Comparison of ENCODE assay signal across 22 cellular contexts in the genomic region with DNA sequence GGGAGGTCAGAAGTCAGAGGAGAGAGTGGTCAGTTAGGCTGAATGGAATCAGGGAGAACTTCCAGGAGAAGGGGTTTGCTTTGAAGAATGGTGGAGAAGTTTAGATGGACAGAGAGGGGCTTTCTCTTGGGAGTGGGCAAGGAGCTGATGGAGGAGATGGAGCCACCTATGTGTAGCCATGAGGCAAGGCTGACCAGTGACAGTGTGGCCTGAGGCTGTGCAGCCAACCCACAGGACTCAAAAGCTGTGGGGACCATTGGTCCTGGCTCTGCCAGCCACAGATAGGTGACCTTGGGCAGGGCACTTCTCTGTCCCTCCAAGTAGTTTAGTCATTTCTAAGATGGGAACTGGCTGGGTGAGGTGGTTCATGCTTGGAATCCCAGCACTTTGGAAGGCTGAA. TPM values are rescaled to one million over a fixed set of nuclear protein-coding genes. Genes with fewer than 3 reads are reported as not detected.
DNase-seq lines count a peak whose midpoint lies in the region; ATAC-seq and TF ChIP-seq lines count a peak whose summit lies in the region.
"Had no signal": no experiment of that assay in that cellular context is flagged by ENCODE, and none has a peak within 500 bp of the region (broad histone marks: within the 10 kb centered on the region; RNA-seq: fewer than 3 reads in every experiment).

No MANE protein-coding gene starts in this region.

- peak; percentile 55 for DNase-seq in activated effector memory CD4-positive, alpha-beta T cell treated with anti-CD3 and anti-CD28 coated beads, Interleukin-2, amount 50 U/mL, for 16 hours
- DNase-seq in activated effector memory CD4-positive, alpha-beta T cell treated with Interleukin-2 at 50 U/mL for 16 hours = no peak
- DNase-seq in iPS-NIHi11 (ENCODE audit: low spot score) = peak; percentile 1
- DNase-seq in posterior vena cava (ENCODE audit: low spot score) = no peak
- DNase-seq in NCI-H524 (lab: John Stamatoyannopoulos, UW) = no peak
- no peak for DNase-seq in mesendoderm
- DNase-seq: DMS153; EL; HCEC 1CT; KG1; NCI-H1092; NCI-H2107; NCI-H226; NK-92 treated with Interleukin-12 subunit alpha and Interleukin-12 subunit beta, amount 100 ng/mL, for 24 hours; OCI-M1; RPMI8226 had no signal

- no peak overlapping the region for H4K8ac ChIP-seq in mesendoderm (ENCODE audit: low read depth, low read length)

- H2AFZ ChIP-seq in parathyroid adenoma = peak overlapping the region; percentile 63

- no peak overlapping the region for H3K4me2 ChIP-seq in parathyroid adenoma (ENCODE audit: low read length)
- H3K4me2 ChIP-seq in mesendoderm (ENCODE audit: low read length) = no peak overlapping the region

- H3K18ac ChIP-seq in mesendoderm (ENCODE audit: low read length) = no peak overlapping the region

- TF ChIP-seq CTCF in parathyroid adenoma (IDR thresholded peaks at IDR 0.05) = no peak

- H3K79me1 ChIP-seq in mesendoderm (ENCODE audit: low read length) = no peaks in the 10 kb centered on the region

- no peak overlapping the region for H2BK120ac ChIP-seq in mesendoderm (ENCODE audit: low read depth, low read length)

- ATAC-seq in HG02610 (IDR thresholded peaks at IDR 0.05; ENCODE audit: unreplicated experiment) = no peak

- H3K79me2 ChIP-seq in parathyroid adenoma (no peaks in the 10 kb centered on the region), mesendoderm (ENCODE audit: control insufficient read depth, insufficient read depth, low read length) (no peaks in the 10 kb centered on the region)

- H3K4ac ChIP-seq in mesendoderm (ENCODE audit: low read depth, low read length) = no peak overlapping the region

- H3K23ac ChIP-seq in mesendoderm (ENCODE audit: low read length) = no peak overlapping the region

- H3K9me3 ChIP-seq in parathyroid adenoma (ENCODE audit: control insufficient read depth, low read length) = no peaks in the 10 kb centered on the region
- H3K9me3 ChIP-seq: SJSA1 had no signal

- H3K9ac ChIP-seq in parathyroid adenoma (no peak overlapping the region), mesendoderm (ENCODE audit: low read length) (no peak overlapping the region)

- H4K5ac ChIP-seq in mesendoderm (ENCODE audit: low read length) = no peak overlapping the region

- no peaks in the 10 kb centered on the region for H3K27me3 ChIP-seq in parathyroid adenoma (ENCODE audit: control insufficient read depth, insufficient read depth, low read length)
- no peaks in the 10 kb centered on the region for H3K27me3 ChIP-seq in mesendoderm (ENCODE audit: insufficient read depth, low read length, poor library complexity)

- H2BK5ac ChIP-seq in mesendoderm (ENCODE audit: low read length) = no peak overlapping the region

- H2AK5ac ChIP-seq in mesendoderm (ENCODE audit: low read length) = no peak overlapping the region

- H3K4me1 ChIP-seq in parathyroid adenoma = peaks cover 15% of the 10 kb centered on the region
- no peaks in the 10 kb centered on the region for H3K4me1 ChIP-seq in mesendoderm (ENCODE audit: control insufficient read depth, low read depth, low read length)

- H3K4me3 ChIP-seq in parathyroid adenoma (ENCODE audit: low read depth, low read length) (no peak overlapping the region), mesendoderm (ENCODE audit: low read length) (no peak overlapping the region)
- H3K4me3 ChIP-seq: SJSA1 had no signal

- H3K27ac ChIP-seq in parathyroid adenoma (no peak overlapping the region), mesendoderm (ENCODE audit: low read depth, low read length) (no peak overlapping the region)
- H3K27ac ChIP-seq: C4-2B, SJSA1 had no signal

- no peak overlapping the region for H3K56ac ChIP-seq in mesendoderm (ENCODE audit: low read length)

- intact Hi-C loops in posterior vena cava (cut with DNase I) = no loop called here

- H2BK15ac ChIP-seq in mesendoderm (replicated peaks; ENCODE audit: low read depth) = no peak overlapping the region

- H3K36me3 ChIP-seq in parathyroid adenoma (ENCODE audit: control insufficient read depth, insufficient read depth, low read length) = no peaks in the 10 kb centered on the region
- H3K36me3 ChIP-seq in mesendoderm (ENCODE audit: control insufficient read depth, insufficient read depth, low read length) = no peaks in the 10 kb centered on the region
- H3K36me3 ChIP-seq: SJSA1 had no signal

RNA-seq across cellular contexts. Expression of gene NEURL1, which starts 18.7 kb away (rescaled TPM):
- under 1 TPM; 0.37 to 0.48 TPM for total RNA-seq in posterior vena cava
- polyA plus RNA-seq in mesendoderm (2013, experiment 1 of 2) = 0.20 TPM
- polyA plus RNA-seq in mesendoderm (2013, experiment 2 of 2) = 0.20 TPM
- total RNA-seq: MCF 10A, SJSA1 had no signal

RNA-seq across cellular contexts. Expression of gene CALHM3, which starts 33.1 kb away (rescaled TPM):
- not detected for total RNA-seq in posterior vena cava
- polyA plus RNA-seq in mesendoderm (2013, experiment 1 of 2) = 0.18 TPM
- polyA plus RNA-seq in mesendoderm (2013, experiment 2 of 2) = 0.21 TPM
- total RNA-seq: HT-29, MCF 10A, SJSA1 had no signal

RNA-seq across cellular contexts. Expression of gene CALHM1, which starts 53.5 kb away (rescaled TPM):
- total RNA-seq in posterior vena cava = not detected
- 0.07 TPM for polyA plus RNA-seq in mesendoderm (2013, experiment 1 of 2)
- polyA plus RNA-seq in mesendoderm (2013, experiment 2 of 2) = 0.08 TPM
- total RNA-seq: HT-29, MCF 10A, SJSA1 had no signal

RNA-seq across cellular contexts. Expression of gene CALHM2, which starts 60.0 kb away (rescaled TPM):
- total RNA-seq in posterior vena cava = 10 to 100 TPM; 49.8 to 59.4 TPM
- polyA plus RNA-seq in mesendoderm (2013, experiment 1 of 2) = 1.8 TPM
- 1.8 TPM for polyA plus RNA-seq in mesendoderm (2013, experiment 2 of 2)
- total RNA-seq: SJSA1 had no signal

Comparison
In these comparisons a context has a peak if more than half of its experiments do, and no peak if none do; other contexts are left out.
1. DNase-seq: peak in activated effector memory CD4-positive, alpha-beta T cell treated with anti-CD3 and anti-CD28 coated beads, Interleukin-2, amount 50 U/mL, for 16 hours (single experiment) and iPS-NIHi11 (single experiment); none in activated effector memory CD4-positive, alpha-beta T cell treated with Interleukin-2 at 50 U/mL for 16 hours (single experiment), posterior vena cava (single experiment), NCI-H524 (0 of 2) and mesendoderm (single experiment).